ENCODE assay signal across 8 cellular contexts in genomic region chr17:63601439-63602371, GRCh38. TPM values are rescaled to one million over a fixed set of nuclear protein-coding genes. Genes with fewer than 3 reads are reported as not detected.
DNase-seq lines count a peak whose midpoint lies in the region; FAIRE-seq and TF ChIP-seq lines count a peak whose summit lies in the region.

No MANE protein-coding gene starts in this region.

- no peak for DNase-seq in CD14-positive monocyte (ENCODE audit: low spot score)
- DNase-seq in chondrocyte (ENCODE audit: low spot score): no peak
- DNase-seq in H54 (ENCODE audit: insufficient read length, low spot score): no peak
- no peak for DNase-seq in COLO668 (lab: John Stamatoyannopoulos, UW; ENCODE audit: unreplicated experiment)
- no peak for DNase-seq in NCI-H2107 treated with DMSO at 0.1 percent for 48 hours (lab: John Stamatoyannopoulos, UW; ENCODE audit: unreplicated experiment)
- no peak for DNase-seq in Kasumi-1 (lab: John Stamatoyannopoulos, UW)

- no peak overlapping the region for H3K27ac ChIP-seq in KMS-11

- peak overlapping the region; percentile 89 for H2AFZ ChIP-seq in KMS-11 (ENCODE audit: low read depth)

- H3K27me3 ChIP-seq in KMS-11 (ENCODE audit: insufficient read depth, low read depth): no peaks in the 10 kb centered on the region
- H3K27me3 ChIP-seq in mononuclear cell (ENCODE audit: insufficient read depth, low read length): no peaks in the 10 kb centered on the region

- H3K4me1 ChIP-seq in KMS-11 (ENCODE audit: low read depth, poor library complexity, severe bottlenecking) (peaks cover 25% of the 10 kb centered on the region), mononuclear cell (ENCODE audit: insufficient read depth, low read length) (peaks cover 39% of the 10 kb centered on the region)

- H3K4me3 Mint-ChIP-seq in CD14-positive monocyte: peak overlapping the region; percentile 87 to 97
- peak overlapping the region; percentile 81 for H3K4me3 Mint-ChIP-seq in chondrocyte (ENCODE audit: unreplicated experiment)

- H3K9ac ChIP-seq in KMS-11: peak overlapping the region; percentile 75; the same call in 1 of the 2 replicates

- peak overlapping the region; percentile 79 for H3K4me2 ChIP-seq in KMS-11

- TF ChIP-seq CTCF in CD14-positive monocyte (IDR thresholded peaks at IDR 0.05) (no peak), KMS-11 (conservative IDR thresholded peaks at IDR 0.05; ENCODE audit: low read depth, low read length) (no peak), chondrocyte (IDR thresholded peaks at IDR 0.05) (no peak)

- peaks cover 12% of the 10 kb centered on the region; the same call in 1 of the 2 replicates for H3K79me2 ChIP-seq in KMS-11 (ENCODE audit: insufficient read depth, low read depth)

- no peaks in the 10 kb centered on the region; the same call in 1 of the 2 replicates for H3K36me3 ChIP-seq in KMS-11 (ENCODE audit: insufficient read depth)

- H3K36me3 Mint-ChIP-seq in CD14-positive monocyte (peaks cover 25 to 35% of the 10 kb centered on the region in 2 donors), chondrocyte (ENCODE audit: low read depth) (peaks cover 14% of the 10 kb centered on the region)

- H3K27me3 Mint-ChIP-seq in CD14-positive monocyte (ENCODE audit: low read depth in 3 of 3) (peaks cover 0 to 3% (median 0%) of the 10 kb centered on the region in 3 donors), chondrocyte (ENCODE audit: low read depth) (no peaks in the 10 kb centered on the region)

- peaks cover 14% of the 10 kb centered on the region for H3K4me1 Mint-ChIP-seq in CD14-positive monocyte
- peaks cover 16% of the 10 kb centered on the region for H3K4me1 Mint-ChIP-seq in chondrocyte (ENCODE audit: low read depth)

- no peaks in the 10 kb centered on the region for H4K20me1 ChIP-seq in KMS-11 (ENCODE audit: insufficient read depth)

- FAIRE-seq in H54 (lab: Jason Lieb, UNC): no peak

- no peak for TF ChIP-seq POLR2A in H54 (IDR thresholded peaks at IDR 0.05; ENCODE audit: low read depth, low read length)

- H3K9me3 Mint-ChIP-seq in CD14-positive monocyte (no peaks in the 10 kb centered on the region), chondrocyte (ENCODE audit: low read depth) (no peaks in the 10 kb centered on the region)

- H3K4me3 ChIP-seq in KMS-11 (IDR thresholded peaks at IDR 0.05; ENCODE audit: insufficient read depth, low read depth, low read length): peak overlapping the region; percentile 49
- H3K4me3 ChIP-seq in mononuclear cell (ENCODE audit: low read length): peak overlapping the region; percentile 93

- H3K9me3 ChIP-seq in mononuclear cell (ENCODE audit: low read depth, low read length): no peaks in the 10 kb centered on the region

- intact Hi-C loops in CD14-positive monocyte (cut with micrococcal nuclease): no loop called here

- peak overlapping the region in 6 of 7 donors; percentile 50 to 83 (median 80) for H3K27ac Mint-ChIP-seq in CD14-positive monocyte
- H3K27ac Mint-ChIP-seq in chondrocyte (ENCODE audit: unreplicated experiment): peak overlapping the region; percentile 60

RNA-seq across cellular contexts. Expression of gene TACO1, which starts 1.0 kb away (rescaled TPM):
- 10 to 100 TPM in 1 of 2 donors, 1 to 10 TPM in 1; 9.5 to 12.5 TPM for polyA plus RNA-seq in CD14-positive monocyte
- total RNA-seq in chondrocyte (17.3 to 19.3 TPM (median 18.3 TPM) in 3 replicates), mononuclear cell (15.3 TPM)

RNA-seq across cellular contexts. Expression of gene MAP3K3, which starts 20.5 kb away (rescaled TPM):
- polyA plus RNA-seq in CD14-positive monocyte: 10 to 100 TPM; 52.2 to 63.6 TPM
- total RNA-seq in chondrocyte: 35.8 to 38.2 TPM (median 37.7 TPM) in 3 replicates
- 120 TPM for total RNA-seq in mononuclear cell

RNA-seq across cellular contexts. Expression of gene DCAF7, which starts 51.4 kb away (rescaled TPM):
- 10 to 100 TPM; 58.1 to 89.4 TPM for polyA plus RNA-seq in CD14-positive monocyte
- total RNA-seq in chondrocyte: 66.2 to 70.4 TPM (median 69.3 TPM) in 3 replicates
- 5.4 TPM for total RNA-seq in mononuclear cell

Comparison
In these comparisons a context has a peak if more than half of its experiments do, and no peak if none do; other contexts are left out.
1. RNA of gene DCAF7, which starts 51.4 kb away (total RNA-seq): 66.2 to 70.4 TPM in chondrocyte; 5.4 TPM in mononuclear cell (single experiment); every median in the first group is over 10 times any median in the second.